Comparison of ENCODE assay signal across 21 cellular contexts in genomic region chrX:109987884-109988283, GRCh38. TPM values are rescaled to one million over a fixed set of nuclear protein-coding genes. Genes with fewer than 3 reads are reported as not detected.
DNase-seq lines count a peak whose midpoint lies in the region; ATAC-seq and TF ChIP-seq lines count a peak whose summit lies in the region.
"Had no signal": no experiment of that assay in that cellular context is flagged by ENCODE, and none has a peak within 500 bp of the region (broad histone marks: within the 10 kb centered on the region; RNA-seq: fewer than 3 reads in every experiment).

No MANE protein-coding gene starts in this region.

- ATAC-seq in upper lobe of right lung = no peak
- ATAC-seq in GM18502 (IDR thresholded peaks at IDR 0.05; ENCODE audit: poor library complexity, unreplicated experiment) = no peak
- ATAC-seq: GM12878 had no signal

- TF ChIP-seq CTCF in fibroblast of mammary gland (conservative IDR thresholded peaks at IDR 0.05; ENCODE audit: control insufficient read depth, insufficient read depth, low read depth, low read length) (no peak), neural progenitor cell (IDR thresholded peaks at IDR 0.05) (no peak), upper lobe of right lung (IDR thresholded peaks at IDR 0.05) (no peak)

- no peaks in the 10 kb centered on the region for H3K4me1 Mint-ChIP-seq in neural progenitor cell
- H3K4me1 Mint-ChIP-seq: H9 had no signal

- no peak overlapping the region for H3K9ac ChIP-seq in neural progenitor cell
- H3K9ac ChIP-seq: GM23248 had no signal

- no peaks in the 10 kb centered on the region for H3K36me3 Mint-ChIP-seq in neural progenitor cell
- H3K36me3 Mint-ChIP-seq: CD4-positive, CD25-positive, alpha-beta regulatory T cell had no signal

- intact Hi-C loops in upper lobe of right lung (cut with DNase I) = no loop called here

- no peaks in the 10 kb centered on the region for H3K27me3 ChIP-seq in neural progenitor cell
- H3K27me3 ChIP-seq in upper lobe of right lung = no peaks in the 10 kb centered on the region

- no peaks in the 10 kb centered on the region for H4K20me1 ChIP-seq in neural progenitor cell (ENCODE audit: low read depth)

- peak; percentile 45 for DNase-seq in EH (ENCODE audit: low read depth)
- DNase-seq in amniotic epithelial cell (ENCODE audit: low read depth) = peak; percentile 70
- DNase-seq in fibroblast of mammary gland (ENCODE audit: low read depth) = peak; percentile 80
- DNase-seq in neural progenitor cell (ENCODE audit: low spot score) = no peak
- DNase-seq in activated naive CD4-positive, alpha-beta T cell treated with Interleukin-2 at 50 U/mL for 16 hours = no peak
- no peak for DNase-seq in upper lobe of right lung
- DNase-seq: Caco-2; CD4-positive, CD25-positive, alpha-beta regulatory T cell; DMS 273 treated with DMSO at 0.1 percent for 48 hours; DMS79 treated with DMSO at 0.1 percent for 48 hours; GM23248; H9; HFFc6; Kasumi-1; NCI-H1694; NCI-H2081; NCI-H2171 treated with DMSO at 0.1 percent for 48 hours; NCI-H524 treated with DMSO at 0.1 percent for 48 hours; SHP77 had no signal

- H3K36me3 ChIP-seq in neural progenitor cell = no peaks in the 10 kb centered on the region
- no peaks in the 10 kb centered on the region for H3K36me3 ChIP-seq in upper lobe of right lung

- H3F3A ChIP-seq in neural progenitor cell (ENCODE audit: low read depth) = no peaks in the 10 kb centered on the region

- H3K9me3 ChIP-seq in neural progenitor cell (ENCODE audit: low read depth) (no peaks in the 10 kb centered on the region), upper lobe of right lung (no peaks in the 10 kb centered on the region)
- H3K9me3 ChIP-seq: Caco-2 had no signal

- peak overlapping the region; percentile 9 for H3K27ac Mint-ChIP-seq in neural progenitor cell
- H3K27ac Mint-ChIP-seq: CD4-positive, CD25-positive, alpha-beta regulatory T cell; HFFc6 had no signal

- H3K4me3 Mint-ChIP-seq in neural progenitor cell = no peak overlapping the region
- H3K4me3 Mint-ChIP-seq: CD4-positive, CD25-positive, alpha-beta regulatory T cell; H9; HFFc6 had no signal

- H3K27me3 Mint-ChIP-seq in neural progenitor cell (ENCODE audit: insufficient read depth, low read depth) = peaks cover 6% of the 10 kb centered on the region
- H3K27me3 Mint-ChIP-seq: CD4-positive, CD25-positive, alpha-beta regulatory T cell had no signal

- no peak overlapping the region for H3K4me2 ChIP-seq in neural progenitor cell

- H3K27ac ChIP-seq in neural progenitor cell (no peak overlapping the region), upper lobe of right lung (no peak overlapping the region)
- H3K27ac ChIP-seq: GM23248 had no signal

- H3K4me3 ChIP-seq in fibroblast of mammary gland (ENCODE audit: control insufficient read depth, low read depth, low read length) (no peak overlapping the region), neural progenitor cell (no peak overlapping the region), upper lobe of right lung (no peak overlapping the region)
- H3K4me3 ChIP-seq: GM12878, GM23248 had no signal

- no peaks in the 10 kb centered on the region for H3K79me2 ChIP-seq in neural progenitor cell (ENCODE audit: low read depth)

- H3K4me1 ChIP-seq in neural progenitor cell = no peaks in the 10 kb centered on the region
- no peaks in the 10 kb centered on the region for H3K4me1 ChIP-seq in upper lobe of right lung
- H3K4me1 ChIP-seq: Caco-2 had no signal

- no peak overlapping the region for H2AFZ ChIP-seq in neural progenitor cell (replicated peaks)
- H2AFZ ChIP-seq: GM23248 had no signal

- H3K9me3 Mint-ChIP-seq in neural progenitor cell = no peaks in the 10 kb centered on the region
- H3K9me3 Mint-ChIP-seq: H9, HFFc6 had no signal

RNA-seq across cellular contexts. Expression of gene TMEM164, which starts 15.0 kb away (rescaled TPM):
- total RNA-seq in neural progenitor cell (ENCODE audit: low replicate concordance) = 15.5 and 23.9 TPM in 2 replicates
- 84.6 TPM for total RNA-seq in upper lobe of right lung

Comparison
In these comparisons a context has a peak if more than half of its experiments do, and no peak if none do; other contexts are left out.
1. DNase-seq: peak in EH (single experiment), amniotic epithelial cell (single experiment) and fibroblast of mammary gland (single experiment); none in neural progenitor cell (single experiment), activated naive CD4-positive, alpha-beta T cell treated with Interleukin-2 at 50 U/mL for 16 hours (single experiment) and upper lobe of right lung (single experiment).